ENCODE assay signal across 2 cellular contexts in the genomic region with DNA sequence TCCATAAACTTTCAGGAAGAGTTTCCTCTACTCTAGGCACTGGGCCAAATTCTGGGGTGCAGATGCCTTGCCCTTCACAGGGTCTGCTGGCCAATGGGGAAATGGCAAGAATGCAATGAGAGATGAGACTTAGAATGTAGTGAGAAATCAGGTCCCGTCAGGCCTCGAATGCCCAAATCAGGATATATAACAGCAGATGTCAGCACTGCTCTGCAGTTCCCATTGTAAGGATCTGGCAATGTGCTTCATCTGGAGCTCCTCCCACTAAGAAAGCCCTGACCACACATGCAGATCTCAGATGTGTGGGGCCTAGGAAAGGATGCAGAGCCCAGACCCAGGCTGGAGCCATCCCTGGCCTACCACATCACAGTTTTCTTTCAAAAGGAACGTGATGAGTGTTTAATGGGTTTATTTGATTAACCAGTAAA.
A peak's percentile ranks its signal among the peaks of the same experiment; 100 is the strongest.
TF ChIP-seq lines count a peak whose summit lies in the region.

No MANE protein-coding gene starts in this region.

TF ChIP-seq in K562, 482 proteins besides CTCF, POLR2A, EP300 and RAD21:
- TF ChIP-seq, protein P1, sequence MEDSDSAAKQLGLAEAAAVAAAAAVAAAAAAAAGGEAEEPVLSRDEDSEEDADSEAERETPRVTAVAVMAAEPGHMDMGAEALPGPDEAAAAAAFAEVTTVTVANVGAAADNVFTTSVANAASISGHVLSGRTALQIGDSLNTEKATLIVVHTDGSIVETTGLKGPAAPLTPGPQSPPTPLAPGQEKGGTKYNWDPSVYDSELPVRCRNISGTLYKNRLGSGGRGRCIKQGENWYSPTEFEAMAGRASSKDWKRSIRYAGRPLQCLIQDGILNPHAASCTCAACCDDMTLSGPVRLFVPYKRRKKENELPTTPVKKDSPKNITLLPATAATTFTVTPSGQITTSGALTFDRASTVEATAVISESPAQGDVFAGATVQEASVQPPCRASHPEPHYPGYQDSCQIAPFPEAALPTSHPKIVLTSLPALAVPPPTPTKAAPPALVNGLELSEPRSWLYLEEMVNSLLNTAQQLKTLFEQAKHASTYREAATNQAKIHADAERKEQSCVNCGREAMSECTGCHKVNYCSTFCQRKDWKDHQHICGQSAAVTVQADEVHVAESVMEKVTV (CRISPR knock-in tag; IDR thresholded peaks at IDR 0.05) = peak; percentile 84
- TF ChIP-seq RCOR1 (IDR thresholded peaks at IDR 0.05; ENCODE audit: borderline replicate concordance in 1 of 2, low read depth in 2 of 2, low read length in 2 of 2) (0 out of 4 replicates have a peak, but pooled peaks of 1 of the 2 experiments have one; percentile 13), ZNF785 (CRISPR knock-in tag; IDR thresholded peaks at IDR 0.05) (no peak), SMC3 (conservative IDR thresholded peaks at IDR 0.05; ENCODE audit: insufficient read depth, low read depth, low read length) (peak; percentile 53), ZBTB17 (CRISPR knock-in tag; IDR thresholded peaks at IDR 0.05) (peak; percentile 85)
- TF ChIP-seq, protein P2, sequence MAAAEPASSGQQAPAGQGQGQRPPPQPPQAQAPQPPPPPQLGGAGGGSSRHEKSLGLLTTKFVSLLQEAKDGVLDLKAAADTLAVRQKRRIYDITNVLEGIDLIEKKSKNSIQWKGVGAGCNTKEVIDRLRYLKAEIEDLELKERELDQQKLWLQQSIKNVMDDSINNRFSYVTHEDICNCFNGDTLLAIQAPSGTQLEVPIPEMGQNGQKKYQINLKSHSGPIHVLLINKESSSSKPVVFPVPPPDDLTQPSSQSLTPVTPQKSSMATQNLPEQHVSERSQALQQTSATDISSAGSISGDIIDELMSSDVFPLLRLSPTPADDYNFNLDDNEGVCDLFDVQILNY (CRISPR knock-in tag; IDR thresholded peaks at IDR 0.05) = no peak

TF ChIP-seq in HEK293T, 16 proteins besides CTCF, POLR2A, EP300 and RAD21:
- no peak for TF ChIP-seq TARDBP (IDR thresholded peaks at IDR 0.05)
- TF ChIP-seq HDGF (IDR thresholded peaks at IDR 0.05; ENCODE audit: borderline replicate concordance) = no peak
- TF ChIP-seq ARNT (IDR thresholded peaks at IDR 0.05) = no peak
- no peak for TF ChIP-seq LEF1 (IDR thresholded peaks at IDR 0.05; ENCODE audit: borderline replicate concordance)
- TF ChIP-seq ELF4 (IDR thresholded peaks at IDR 0.05) = no peak
- TF ChIP-seq, protein P3, sequence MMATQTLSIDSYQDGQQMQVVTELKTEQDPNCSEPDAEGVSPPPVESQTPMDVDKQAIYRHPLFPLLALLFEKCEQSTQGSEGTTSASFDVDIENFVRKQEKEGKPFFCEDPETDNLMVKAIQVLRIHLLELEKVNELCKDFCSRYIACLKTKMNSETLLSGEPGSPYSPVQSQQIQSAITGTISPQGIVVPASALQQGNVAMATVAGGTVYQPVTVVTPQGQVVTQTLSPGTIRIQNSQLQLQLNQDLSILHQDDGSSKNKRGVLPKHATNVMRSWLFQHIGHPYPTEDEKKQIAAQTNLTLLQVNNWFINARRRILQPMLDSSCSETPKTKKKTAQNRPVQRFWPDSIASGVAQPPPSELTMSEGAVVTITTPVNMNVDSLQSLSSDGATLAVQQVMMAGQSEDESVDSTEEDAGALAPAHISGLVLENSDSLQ (IDR thresholded peaks at IDR 0.05) = no peak
- no peak for TF ChIP-seq SUZ12 (IDR thresholded peaks at IDR 0.05)
- TF ChIP-seq FOXA1 (IDR thresholded peaks at IDR 0.05) = no peak
- no peak for TF ChIP-seq CTBP1 (IDR thresholded peaks at IDR 0.05; ENCODE audit: borderline replicate concordance)
- TF ChIP-seq SP1 (IDR thresholded peaks at IDR 0.05) = no peak
- no peak for TF ChIP-seq FOXM1 (IDR thresholded peaks at IDR 0.05; ENCODE audit: borderline replicate concordance)
- no peak for TF ChIP-seq ZNF384 (IDR thresholded peaks at IDR 0.05)
- TF ChIP-seq NFRKB (IDR thresholded peaks at IDR 0.05) = no peak
- no peak for TF ChIP-seq FOXK2 (IDR thresholded peaks at IDR 0.05)
- no peak for TF ChIP-seq BHLHE40 (IDR thresholded peaks at IDR 0.05; ENCODE audit: borderline replicate concordance)
